In genomic region chr20:58466729-58467571, GRCh38 we compare ENCODE assay signal across 20 cellular contexts. TPM values are rescaled to one million over a fixed set of nuclear protein-coding genes. Genes with fewer than 3 reads are reported as not detected.
A peak's percentile ranks its signal among the peaks of the same experiment; 100 is the strongest.
DNase-seq lines count a peak whose midpoint lies in the region; FAIRE-seq and TF ChIP-seq lines count a peak whose summit lies in the region.
"Had no signal": no experiment of that assay in that cellular context is flagged by ENCODE, and none has a peak within 500 bp of the region (broad histone marks: within the 10 kb centered on the region; RNA-seq: fewer than 3 reads in every experiment).

No MANE protein-coding gene starts in this region.

- H3K56ac ChIP-seq in H1 (replicated peaks; ENCODE audit: insufficient read length, low read depth, low read length): no peak overlapping the region

- H2BK120ac ChIP-seq in H1 (replicated peaks; ENCODE audit: low read depth, low read length): no peak overlapping the region
- no peak overlapping the region for H2BK120ac ChIP-seq in neuronal stem cell (ENCODE audit: low read depth, low read length)

- H3K4ac ChIP-seq in H1 (replicated peaks; ENCODE audit: insufficient read length, low read depth, low read length) (no peak overlapping the region), neuronal stem cell (ENCODE audit: low read length) (no peak overlapping the region)

- no peaks in the 10 kb centered on the region for H3K27me3 Mint-ChIP-seq in immature natural killer cell (ENCODE audit: low read depth in 3 of 3)

- TF ChIP-seq EP300 in H1 (IDR thresholded peaks at IDR 0.05; ENCODE audit: borderline replicate concordance in 1 of 2, low read depth in 2 of 2, low read length in 2 of 2): no peak

- H3K4me1 Mint-ChIP-seq in immature natural killer cell: no peaks in the 10 kb centered on the region

- no peak overlapping the region for H2AFZ ChIP-seq in H1 (ENCODE audit: low read length)
- no peak overlapping the region for H2AFZ ChIP-seq in neuronal stem cell (ENCODE audit: low read length)

- no peaks in the 10 kb centered on the region for H3K9me3 Mint-ChIP-seq in immature natural killer cell

- H2BK12ac ChIP-seq in H1 (ENCODE audit: low read depth, low read length): no peak overlapping the region; the same call in 1 of the 2 replicates
- no peak overlapping the region for H2BK12ac ChIP-seq in neuronal stem cell (ENCODE audit: low read length)

- H2AK5ac ChIP-seq in H1 (ENCODE audit: low read depth, low read length) (no peak overlapping the region), neuronal stem cell (ENCODE audit: low read depth, low read length) (no peak overlapping the region)

- no peak for TF ChIP-seq CTCF in H1 (IDR thresholded peaks at IDR 0.05; ENCODE audit: control extremely low read depth in 1 of 3, insufficient read depth in 1 of 3, low read depth in 1 of 3, low read length in 3 of 3)

- FAIRE-seq in H1 (lab: Jason Lieb, UNC): no peak
- FAIRE-seq: A549, RCC 7860 had no signal

- POLR2A ChIA-PET in H1 (lab: Charles Lee; ENCODE audit: partially characterized antibody): no interaction called here

- H4K91ac ChIP-seq in H1 (replicated peaks; ENCODE audit: insufficient read length, low read length): peak overlapping the region; percentile 9
- H4K91ac ChIP-seq in neuronal stem cell (ENCODE audit: low read depth, low read length, poor library complexity): no peak overlapping the region

- H3K4me3 ChIP-seq in H7 (ENCODE audit: insufficient read depth, low read depth, low read length) (no peak overlapping the region), H1 (ENCODE audit: extremely low read depth in 1 of 4, insufficient read depth in 2 of 4, low read depth in 3 of 4, low read length in 4 of 4) (no peak overlapping the region), neuronal stem cell (ENCODE audit: low read length in 2 of 2) (no peak overlapping the region), HAP-1 (no peak overlapping the region)
- H3K4me3 ChIP-seq: A549 had no signal

- H3K79me1 ChIP-seq in H1 (ENCODE audit: low read depth, low read length) (no peaks in the 10 kb centered on the region), neuronal stem cell (ENCODE audit: low read depth, low read length) (no peaks in the 10 kb centered on the region)

- DNase-seq in ELF-1 (ENCODE audit: low read depth, low spot score) (peak; percentile 44), H7 (peak; percentile 63), H1 (ENCODE audit: low read depth in 1 of 2, low spot score in 2 of 2) (peak in 1 of 2 experiments; percentile 54), neuronal stem cell (ENCODE audit: low spot score) (no peak), occipital lobe (lab: John Stamatoyannopoulos, UW) (no peak), immature natural killer cell (no peak), HAP-1 (ENCODE audit: low spot score in 2 of 2) (no peak)
- DNase-seq: BE2C, Karpas-422, MV-4-11, NCI-H1105 treated with DMSO at 0.1 percent for 48 hours, NCI-H2081, NCI-H2171, NCI-H345, NCI-H524 treated with DMSO at 0.1 percent for 48 hours, SW 1271 had no signal

- H3K23ac ChIP-seq in H1 (ENCODE audit: insufficient read length) (no peak overlapping the region), neuronal stem cell (ENCODE audit: low read depth, low read length, poor library complexity) (no peak overlapping the region)

- no peaks in the 10 kb centered on the region for H3K27me3 ChIP-seq in H7 (ENCODE audit: control insufficient read depth, insufficient read depth, low read length)
- H3K27me3 ChIP-seq in H1 (replicated peaks in 1 of 4; ENCODE audit: control insufficient read depth in 3 of 4, extremely low read depth in 1 of 4, insufficient read depth in 3 of 4, low read length in 3 of 4): no peaks in the 10 kb centered on the region
- H3K27me3 ChIP-seq in neuronal stem cell (ENCODE audit: control insufficient read depth in 3 of 3, insufficient read depth in 3 of 3, low read depth in 1 of 3, low read length in 3 of 3): no peaks in the 10 kb centered on the region
- H3K27me3 ChIP-seq in HAP-1 (ENCODE audit: low read depth): no peaks in the 10 kb centered on the region
- H3K27me3 ChIP-seq: BE2C had no signal

- no peak for TF ChIP-seq POLR2A in H1 (IDR thresholded peaks at IDR 0.05; ENCODE audit: control extremely low read depth in 1 of 2, low read depth in 2 of 2, low read length in 2 of 2)

- H3K27ac Mint-ChIP-seq in immature natural killer cell: no peak overlapping the region

- no peaks in the 10 kb centered on the region for H4K20me1 ChIP-seq in H1 (replicated peaks in 1 of 2; ENCODE audit: control insufficient read depth in 1 of 2, insufficient read depth in 2 of 2, low read length in 2 of 2)

- H3K27ac ChIP-seq in H1 (ENCODE audit: low read depth, low read length): no peak overlapping the region
- no peak overlapping the region for H3K27ac ChIP-seq in neuronal stem cell (replicated peaks; ENCODE audit: low read length)
- H3K27ac ChIP-seq: A549 had no signal

- WGBS in H1 (ENCODE audit: extremely low coverage in 1 of 2, insufficient coverage in 1 of 2, insufficient read length in 1 of 2, insufficient replicate concordance in 2 of 2, low coverage in 1 of 2, low lambda C conversion rate in 2 of 2, missing lambda C conversion rate in 1 of 2), 2 experiments: 94% methylated on average over 53 of the region's 68 CpGs; no CpG with 5 or more reads in 1 of the 2 experiments
- no CpG with 5 or more reads among the region's 68 CpGs for WGBS in neuronal stem cell (ENCODE audit: extremely low coverage in 2 of 2, insufficient read length in 2 of 2, insufficient replicate concordance in 1 of 2), 2 donors

- in situ Hi-C loops in HAP-1 (cut with MboI; ENCODE audit: low sequenced_read_pairs): no loop called here

- no peak overlapping the region for H3K9ac ChIP-seq in H1 (replicated peaks in 1 of 4; ENCODE audit: extremely low read depth in 1 of 4, low read depth in 3 of 4, low read length in 3 of 4)
- H3K9ac ChIP-seq in neuronal stem cell (ENCODE audit: low read depth, low read length, poor library complexity): no peak overlapping the region

- peak overlapping the region; percentile 62 for H4K8ac ChIP-seq in H1 (ENCODE audit: extremely low read depth, insufficient read depth, low read length)
- no peak overlapping the region for H4K8ac ChIP-seq in neuronal stem cell (ENCODE audit: low read depth, low read length)

- H2BK5ac ChIP-seq in H1 (ENCODE audit: low read depth, low read length): no peak overlapping the region
- H2BK5ac ChIP-seq in neuronal stem cell (ENCODE audit: low read length): no peak overlapping the region

- H3K79me2 ChIP-seq in H1 (ENCODE audit: control insufficient read depth in 1 of 2, insufficient read depth in 2 of 2, low read length in 2 of 2): no peaks in the 10 kb centered on the region

- H3K4me3 Mint-ChIP-seq in immature natural killer cell: no peak overlapping the region

- H3K4me1 ChIP-seq in H1 (replicated peaks in 1 of 4; ENCODE audit: control insufficient read depth in 3 of 4, insufficient read depth in 4 of 4, low read length in 3 of 4) (peaks cover 0 to 7% (median 2%) of the 10 kb centered on the region in 4 experiments; a peak in 4 of 7 replicates), neuronal stem cell (ENCODE audit: control insufficient read depth in 2 of 2, insufficient read depth in 1 of 2, low read depth in 1 of 2, low read length in 2 of 2) (peaks cover 0 to 2% of the 10 kb centered on the region in 2 donors), HAP-1 (no peaks in the 10 kb centered on the region)
- H3K4me1 ChIP-seq: A549 had no signal

- H3K18ac ChIP-seq in H1 (ENCODE audit: extremely low read depth, low read length) (no peak overlapping the region; the same call in 1 of the 2 replicates), neuronal stem cell (ENCODE audit: low read length) (peak overlapping the region; percentile 19)

- no peaks in the 10 kb centered on the region for H3K23me2 ChIP-seq in H1 (ENCODE audit: low read depth, low read length)

- H2BK15ac ChIP-seq in H1 (ENCODE audit: low read length) (no peak overlapping the region), neuronal stem cell (ENCODE audit: low read length) (no peak overlapping the region)

- TF ChIP-seq RAD21 in H1 (IDR thresholded peaks at IDR 0.05 in 1 of 2, conservative IDR thresholded peaks at IDR 0.05 in 1 of 2; ENCODE audit: low read depth in 2 of 2, low read length in 2 of 2): no peak

- H4K5ac ChIP-seq in H1 (ENCODE audit: insufficient read length, low read depth, low read length): no peak overlapping the region

- H3K9me3 ChIP-seq in H1 (ENCODE audit: insufficient read depth in 2 of 2, low read depth in 1 of 2, low read length in 1 of 2): 0 out of 4 replicates have a peak, but pooled peaks cover 0 to 3% of the 10 kb centered on the region in 2 experiments
- no peaks in the 10 kb centered on the region for H3K9me3 ChIP-seq in neuronal stem cell (replicated peaks in 1 of 2; ENCODE audit: control insufficient read depth in 2 of 2, insufficient read depth in 1 of 2, low read depth in 1 of 2, low read length in 2 of 2)
- H3K9me3 ChIP-seq in HAP-1: no peaks in the 10 kb centered on the region
- H3K9me3 ChIP-seq: A549, BE2C had no signal

- peaks cover 0 to 3% (median 0%) of the 10 kb centered on the region in 3 donors for H3K36me3 Mint-ChIP-seq in immature natural killer cell

- H3K4me2 ChIP-seq in H1 (ENCODE audit: insufficient read depth in 1 of 2, low read depth in 2 of 2, low read length in 2 of 2): no peak overlapping the region; a peak in 1 of 4 replicates
- H3K4me2 ChIP-seq in neuronal stem cell (ENCODE audit: insufficient read depth, low read length, poor library complexity, severe bottlenecking): no peak overlapping the region
- H3K4me2 ChIP-seq: A549 had no signal

- no peak overlapping the region for H2BK20ac ChIP-seq in H1 (ENCODE audit: low read length)

- H3K36me3 ChIP-seq in H7 (replicated peaks; ENCODE audit: control insufficient read depth, insufficient read depth, low read length): no peaks in the 10 kb centered on the region
- H3K36me3 ChIP-seq in H1 (ENCODE audit: control insufficient read depth in 2 of 4, insufficient read depth in 4 of 4, low read length in 3 of 4): no peaks in the 10 kb centered on the region
- H3K36me3 ChIP-seq in neuronal stem cell (replicated peaks in 1 of 2; ENCODE audit: control insufficient read depth in 2 of 2, insufficient read depth in 2 of 2, low read length in 2 of 2): no peaks in the 10 kb centered on the region
- H3K36me3 ChIP-seq in HAP-1 (replicated peaks): no peaks in the 10 kb centered on the region
- H3K36me3 ChIP-seq: BE2C had no signal

- no peak overlapping the region for H3K14ac ChIP-seq in H1 (ENCODE audit: insufficient read length)
- H3K14ac ChIP-seq in neuronal stem cell (ENCODE audit: low read length): no peak overlapping the region

- CTCF ChIA-PET in H1 (lab: Charles Lee; ENCODE audit: partially characterized antibody): interaction anchor here (1.0 to 1.7 kb wide), 4 partner anchors 13 to 25 kb away, joined by 3 to 5 read pairs (median 4); no protein-coding TSS in a partner anchor

RNA-seq across cellular contexts. Expression of gene APCDD1L, which starts 48.2 kb away (rescaled TPM):
- total RNA-seq in H7 (2014; rRNA removed; shearing (Covaris generic)): 1.5 and 2.6 TPM in 2 replicates
- total RNA-seq in H1 (2021; fragmentation: NEBNext Ultra II Directional; extraction: Animal tissue kit (Norgen Biotek cat#: 25700)): 3.1 and 3.2 TPM in 2 replicates
- polyA plus RNA-seq in H1 (2011; rRNA removed): 0.83 and 1.8 TPM in 2 replicates
- polyA plus RNA-seq in H1 (2011; cell fraction: cytosol; rRNA removed): 0.88 TPM
- polyA plus RNA-seq in H1 (2011; cell fraction: nucleus; rRNA removed): 1.9 TPM
- 1.2 to 1.9 TPM (median 1.7 TPM) in 4 replicates for polyA plus RNA-seq in H1 (2012, experiment 1 of 2)
- 1.6 TPM for polyA plus RNA-seq in H1 (2012, experiment 2 of 2)
- polyA plus RNA-seq in H1 (2013, experiment 1 of 2): 6.9 TPM
- 7.1 TPM for polyA plus RNA-seq in H1 (2013, experiment 2 of 2)
- 0.41 and 0.73 TPM in 2 replicates for polyA minus RNA-seq in H1 (2011; rRNA and poly(A)+ RNA removed)
- polyA minus RNA-seq in H1 (2011; cell fraction: cytosol; rRNA and poly(A)+ RNA removed): 1.5 TPM
- 2.0 TPM for polyA minus RNA-seq in H1 (2011; cell fraction: nucleus; rRNA and poly(A)+ RNA removed)
- 0.04 TPM for polyA plus RNA-seq in neuronal stem cell (2013, experiment 1 of 2)
- 0.03 TPM for polyA plus RNA-seq in neuronal stem cell (2013, experiment 2 of 2)
- not detected for total RNA-seq in occipital lobe
- polyA plus RNA-seq in immature natural killer cell: not detected
- total RNA-seq: OCI-LY7, SK-MEL-5 had no signal
- polyA plus RNA-seq: A549 had no signal

Comparison
In these comparisons a context has a peak if more than half of its experiments do, and no peak if none do; other contexts are left out.
1. DNase-seq: peak in ELF-1 (single experiment) and H7 (single experiment); none in neuronal stem cell (single experiment), occipital lobe (single experiment), immature natural killer cell (0 of 3) and HAP-1 (0 of 2).